ENCODE assay signal across 14 cellular contexts in genomic region chr16:30989469-30990047, GRCh38. TPM values are rescaled to one million over a fixed set of nuclear protein-coding genes. Genes with fewer than 3 reads are reported as not detected.
A peak's percentile ranks its signal among the peaks of the same experiment; 100 is the strongest.
DNase-seq lines count a peak whose midpoint lies in the region; FAIRE-seq and TF ChIP-seq lines count a peak whose summit lies in the region.
"Had no signal": no experiment of that assay in that cellular context is flagged by ENCODE, and none has a peak within 500 bp of the region (broad histone marks: within the 10 kb centered on the region; RNA-seq: fewer than 3 reads in every experiment).

No MANE protein-coding gene starts in this region.

- peaks cover 9% of the 10 kb centered on the region for H3K4me1 Mint-ChIP-seq in astrocyte (ENCODE audit: low read depth, unreplicated experiment)
- H3K4me1 Mint-ChIP-seq: B cell had no signal

- H3K9ac ChIP-seq in OCI-LY1 (ENCODE audit: low read length) = peak overlapping the region; percentile 42; the same call in 1 of the 2 replicates
- no peak overlapping the region for H3K9ac ChIP-seq in astrocyte (ENCODE audit: low read length)
- no peak overlapping the region for H3K9ac ChIP-seq in neuronal stem cell (ENCODE audit: low read depth, low read length, poor library complexity)

- peaks cover 40% of the 10 kb centered on the region for H3K4me1 ChIP-seq in OCI-LY1 (ENCODE audit: insufficient read depth, low read length, severe bottlenecking)
- peaks cover 10% of the 10 kb centered on the region for H3K4me1 ChIP-seq in astrocyte (ENCODE audit: insufficient read depth, low read length)
- H3K4me1 ChIP-seq in neuronal stem cell (ENCODE audit: control insufficient read depth in 2 of 2, insufficient read depth in 1 of 2, low read depth in 1 of 2, low read length in 2 of 2) = peaks cover 4 to 5% of the 10 kb centered on the region in 2 donors

- H3K36me3 Mint-ChIP-seq in astrocyte (ENCODE audit: low read depth, unreplicated experiment) = peaks cover 15% of the 10 kb centered on the region

- peak overlapping the region; percentile 64 for H2BK15ac ChIP-seq in neuronal stem cell (ENCODE audit: low read length)

- no peak overlapping the region for H3K18ac ChIP-seq in neuronal stem cell (ENCODE audit: low read length)

- H3K27ac Mint-ChIP-seq in astrocyte (ENCODE audit: unreplicated experiment) = peak overlapping the region; percentile 66
- H3K27ac Mint-ChIP-seq: B cell; CD4-positive, alpha-beta T cell; GM23338 had no signal

- H3K9me3 ChIP-seq in OCI-LY1 (ENCODE audit: low read length) = no peaks in the 10 kb centered on the region
- no peaks in the 10 kb centered on the region for H3K9me3 ChIP-seq in astrocyte (ENCODE audit: insufficient read depth, low read depth, low read length)
- no peaks in the 10 kb centered on the region for H3K9me3 ChIP-seq in neuronal stem cell (replicated peaks in 1 of 2; ENCODE audit: control insufficient read depth in 2 of 2, insufficient read depth in 1 of 2, low read depth in 1 of 2, low read length in 2 of 2)

- H3K4me3 ChIP-seq in OCI-LY1 (ENCODE audit: low read depth, low read length, poor library complexity, severe bottlenecking) = peak overlapping the region; percentile 14
- no peak overlapping the region for H3K4me3 ChIP-seq in astrocyte (ENCODE audit: insufficient read depth, low read depth, low read length)
- H3K4me3 ChIP-seq in neuronal stem cell (ENCODE audit: low read length in 2 of 2) = peak overlapping the region in 1 of 2 donors; percentile 56
- H3K4me3 ChIP-seq: GM23338 had no signal

- H3K4me3 Mint-ChIP-seq in astrocyte (ENCODE audit: unreplicated experiment) = no peak overlapping the region
- H3K4me3 Mint-ChIP-seq: B cell; CD4-positive, alpha-beta T cell; GM23338 had no signal

- H3K79me1 ChIP-seq in neuronal stem cell (ENCODE audit: low read depth, low read length) = no peaks in the 10 kb centered on the region

- no peak for TF ChIP-seq CTCF in OCI-LY1 (IDR thresholded peaks at IDR 0.05; ENCODE audit: low read length)
- no peak for TF ChIP-seq CTCF in astrocyte (IDR thresholded peaks at IDR 0.05; ENCODE audit: insufficient read depth, low read depth, low read length)

- no peak overlapping the region for H2BK12ac ChIP-seq in neuronal stem cell (ENCODE audit: low read length)

- peak overlapping the region; percentile 53 for H2BK5ac ChIP-seq in neuronal stem cell (ENCODE audit: low read length)

- H3K27ac ChIP-seq in OCI-LY1 (ENCODE audit: low read depth, low read length, poor library complexity, severe bottlenecking) = peak overlapping the region; percentile 21
- no peak overlapping the region for H3K27ac ChIP-seq in astrocyte (ENCODE audit: low read depth, low read length)
- no peak overlapping the region for H3K27ac ChIP-seq in neuronal stem cell (replicated peaks; ENCODE audit: low read length)

- H3K27me3 ChIP-seq in OCI-LY1 (ENCODE audit: insufficient read depth, low read length) = no peaks in the 10 kb centered on the region
- no peaks in the 10 kb centered on the region for H3K27me3 ChIP-seq in astrocyte (ENCODE audit: insufficient read depth, low read length)
- H3K27me3 ChIP-seq in neuronal stem cell (ENCODE audit: control insufficient read depth in 3 of 3, insufficient read depth in 3 of 3, low read depth in 1 of 3, low read length in 3 of 3) = no peaks in the 10 kb centered on the region

- H4K8ac ChIP-seq in neuronal stem cell (ENCODE audit: low read depth, low read length) = no peak overlapping the region

- H3K4me2 ChIP-seq in OCI-LY1 (ENCODE audit: low read length) (peak overlapping the region; percentile 44; the same call in 1 of the 2 replicates), astrocyte (ENCODE audit: low read length) (no peak overlapping the region), neuronal stem cell (ENCODE audit: insufficient read depth, low read length, poor library complexity, severe bottlenecking) (no peak overlapping the region)
- H3K4me2 ChIP-seq: GM23338 had no signal

- H4K20me1 ChIP-seq in OCI-LY1 (ENCODE audit: insufficient read depth, low read length) = no peaks in the 10 kb centered on the region
- H4K20me1 ChIP-seq in astrocyte (ENCODE audit: insufficient read depth, low read length) = peaks cover 3% of the 10 kb centered on the region

- no peaks in the 10 kb centered on the region for H3F3A ChIP-seq in OCI-LY1 (ENCODE audit: insufficient read depth, low read length)

- FAIRE-seq in astrocyte (lab: Jason Lieb, UNC) = no peak
- FAIRE-seq: A204.1, GM18507 had no signal

- no peaks in the 10 kb centered on the region for H3K27me3 Mint-ChIP-seq in astrocyte (ENCODE audit: low read depth, unreplicated experiment)
- H3K27me3 Mint-ChIP-seq: B cell; CD4-positive, alpha-beta T cell had no signal

- no peaks in the 10 kb centered on the region for H3K9me3 Mint-ChIP-seq in astrocyte (ENCODE audit: unreplicated experiment)
- H3K9me3 Mint-ChIP-seq: CD4-positive, alpha-beta T cell; GM23338 had no signal

- H3K36me3 ChIP-seq in OCI-LY1 (ENCODE audit: insufficient read depth, low read length) (peaks cover under 1% of the 10 kb centered on the region; the same call in 1 of the 2 replicates), astrocyte (ENCODE audit: insufficient read depth, low read length) (no peaks in the 10 kb centered on the region), neuronal stem cell (replicated peaks in 1 of 2; ENCODE audit: control insufficient read depth in 2 of 2, insufficient read depth in 2 of 2, low read length in 2 of 2) (peaks cover 3 to 10% of the 10 kb centered on the region in 2 donors)

- no peak overlapping the region for H4K91ac ChIP-seq in neuronal stem cell (ENCODE audit: low read depth, low read length, poor library complexity)

- no peak overlapping the region for H2AFZ ChIP-seq in OCI-LY1 (ENCODE audit: low read length)
- H2AFZ ChIP-seq in astrocyte (ENCODE audit: low read depth, low read length) = no peak overlapping the region
- H2AFZ ChIP-seq in neuronal stem cell (ENCODE audit: low read length) = no peak overlapping the region
- H2AFZ ChIP-seq: GM23338 had no signal

- no peak overlapping the region for H2BK120ac ChIP-seq in neuronal stem cell (ENCODE audit: low read depth, low read length)

- no peak overlapping the region for H2AK5ac ChIP-seq in neuronal stem cell (ENCODE audit: low read depth, low read length)

- H3K23ac ChIP-seq in neuronal stem cell (ENCODE audit: low read depth, low read length, poor library complexity) = peak overlapping the region; percentile 68

- H3K79me2 ChIP-seq in OCI-LY1 (ENCODE audit: insufficient read depth, low read length) (no peaks in the 10 kb centered on the region), astrocyte (ENCODE audit: insufficient read depth, low read length) (no peaks in the 10 kb centered on the region)

- no peak overlapping the region for H3K4ac ChIP-seq in neuronal stem cell (ENCODE audit: low read length)

- DNase-seq in astrocyte (ENCODE audit: low read depth) = no peak
- DNase-seq in neuronal stem cell (ENCODE audit: low spot score) = no peak
- DNase-seq in stimulated activated CD4-positive, alpha-beta T cell treated with anti-CD3 and anti-CD28 coated beads, Interleukin-4, amount 100 ng/mL, for 24 hours = no peak
- no peak for DNase-seq in NCI-H146 treated with DMSO at 0.1 percent for 48 hours (lab: John Stamatoyannopoulos, UW; ENCODE audit: unreplicated experiment)
- DNase-seq: C1 segment of cervical spinal cord; Calu3; CD4-positive, alpha-beta T cell; DMS 273 treated with DMSO at 0.1 percent for 48 hours; H7 had no signal

- H3K9me2 ChIP-seq in OCI-LY1 (ENCODE audit: low read depth, low read length) = no peaks in the 10 kb centered on the region

- H3K14ac ChIP-seq in neuronal stem cell (ENCODE audit: low read length) = no peak overlapping the region

- WGBS in neuronal stem cell (ENCODE audit: extremely low coverage in 2 of 2, insufficient read length in 2 of 2, insufficient replicate concordance in 1 of 2), 2 donors = no CpG with 5 or more reads among the region's 23 CpGs

RNA-seq across cellular contexts. Expression of gene HSD3B7, which starts 4.6 kb away (rescaled TPM):
- total RNA-seq in astrocyte = 8.3 and 9.0 TPM in 2 replicates
- 0.73 TPM for polyA plus RNA-seq in neuronal stem cell (2013, experiment 1 of 2)
- polyA plus RNA-seq in neuronal stem cell (2013, experiment 2 of 2) = 0.64 TPM

RNA-seq across cellular contexts. Expression of gene STX1B, which starts 20.9 kb away (rescaled TPM):
- 10.7 and 11.0 TPM in 2 replicates for total RNA-seq in astrocyte
- 11.9 TPM for polyA plus RNA-seq in neuronal stem cell (2013, experiment 1 of 2)
- polyA plus RNA-seq in neuronal stem cell (2013, experiment 2 of 2) = 10.7 TPM

RNA-seq across cellular contexts. Expression of gene SETD1A, which starts 32.0 kb away (rescaled TPM):
- total RNA-seq in astrocyte = 15.4 and 18.7 TPM in 2 replicates
- polyA plus RNA-seq in neuronal stem cell (2013, experiment 1 of 2) = 16.0 TPM
- polyA plus RNA-seq in neuronal stem cell (2013, experiment 2 of 2) = 15.3 TPM

RNA-seq across cellular contexts. Expression of gene ORAI3, which starts 40.7 kb away (rescaled TPM):
- total RNA-seq in astrocyte = 21.1 and 22.6 TPM in 2 replicates
- polyA plus RNA-seq in neuronal stem cell (2013, experiment 1 of 2) = 16.7 TPM
- 16.5 TPM for polyA plus RNA-seq in neuronal stem cell (2013, experiment 2 of 2)

RNA-seq across cellular contexts. Expression of gene STX4, which starts 43.8 kb away (rescaled TPM):
- total RNA-seq in astrocyte = 54.9 and 56.0 TPM in 2 replicates
- polyA plus RNA-seq in neuronal stem cell (2013, experiment 1 of 2) = 28.2 TPM
- polyA plus RNA-seq in neuronal stem cell (2013, experiment 2 of 2) = 26.9 TPM
